ENCODE assay signal across 24 cellular contexts in the genomic region with DNA sequence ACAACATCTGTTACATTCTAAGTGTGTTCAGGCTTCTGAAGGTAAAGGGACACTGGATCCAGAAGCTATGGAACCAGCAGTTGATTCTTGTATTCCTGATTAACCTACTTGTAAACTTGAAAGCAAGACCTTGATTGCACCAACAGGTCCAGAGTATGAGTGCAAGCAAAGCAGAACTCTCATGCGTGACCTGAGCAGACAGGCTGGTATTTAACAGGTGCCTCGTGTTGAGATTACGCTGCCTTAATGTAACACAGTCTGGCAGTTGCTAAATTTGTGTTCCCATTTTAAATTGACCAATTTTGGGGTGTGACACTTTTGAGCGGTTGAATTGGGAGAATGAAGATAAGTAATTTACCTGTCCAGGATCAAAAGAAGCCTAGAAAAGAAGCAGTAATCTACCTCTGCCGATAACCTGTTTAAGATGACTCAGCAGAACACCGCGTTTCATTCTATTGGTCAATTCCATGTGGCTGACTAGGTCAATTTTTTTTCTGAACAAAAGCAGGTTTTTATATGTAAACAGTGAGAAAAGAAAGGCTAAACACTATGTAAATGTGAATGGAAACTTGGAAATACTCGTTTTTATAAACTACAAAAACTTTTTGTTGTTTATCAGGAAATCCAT.
DNase-seq lines count a peak whose midpoint lies in the region; ATAC-seq, FAIRE-seq and TF ChIP-seq lines count a peak whose summit lies in the region.
"Had no signal": no experiment of that assay in that cellular context is flagged by ENCODE, and none has a peak within 500 bp of the region (broad histone marks: within the 10 kb centered on the region; RNA-seq: fewer than 3 reads in every experiment).

No MANE protein-coding gene starts in this region.

- H2BK120ac ChIP-seq in H1 (replicated peaks; ENCODE audit: low read depth, low read length), result no peak overlapping the region

- H3K9me3 Mint-ChIP-seq in activated CD4-positive, alpha-beta memory T cell treated with anti-CD3 and anti-CD28 coated beads for 36 hours, result no peaks in the 10 kb centered on the region
- H3K9me3 Mint-ChIP-seq in activated CD4-positive, alpha-beta memory T cell treated with anti-CD3 and anti-CD28 coated beads, Interleukin-2, amount 10 ng/mL, durations not matched to agents 7 days and 5 days, result no peaks in the 10 kb centered on the region
- H3K9me3 Mint-ChIP-seq: CD14-positive monocyte had no signal

- H3K27me3 Mint-ChIP-seq in activated CD4-positive, alpha-beta memory T cell treated with anti-CD3 and anti-CD28 coated beads for 36 hours, result no peaks in the 10 kb centered on the region
- H3K27me3 Mint-ChIP-seq in activated CD4-positive, alpha-beta memory T cell treated with anti-CD3 and anti-CD28 coated beads, Interleukin-2, amount 10 ng/mL, durations not matched to agents 7 days and 5 days, result no peaks in the 10 kb centered on the region
- H3K27me3 Mint-ChIP-seq: naive thymus-derived CD4-positive, alpha-beta T cell had no signal

- 0 out of 2 replicates have a peak overlapping the region, but pooled peaks have one; percentile 10 for H2BK5ac ChIP-seq in H1 (ENCODE audit: low read depth, low read length)

- H4K5ac ChIP-seq in H1 (ENCODE audit: insufficient read length, low read depth, low read length), result peak overlapping the region; percentile 1

- TF ChIP-seq EP300 in H1 (IDR thresholded peaks at IDR 0.05; ENCODE audit: borderline replicate concordance in 1 of 2, low read depth in 2 of 2, low read length in 2 of 2), result no peak

- H4K20me1 ChIP-seq in H1 (replicated peaks in 1 of 2; ENCODE audit: control insufficient read depth in 1 of 2, insufficient read depth in 2 of 2, low read length in 2 of 2), result no peaks in the 10 kb centered on the region

- CTCF ChIA-PET in activated CD4-positive, alpha-beta memory T cell treated with anti-CD3 and anti-CD28 coated beads for 36 hours (lab: Charles Lee), result no interaction called here
- CTCF ChIA-PET in activated CD4-positive, alpha-beta memory T cell treated with anti-CD3 and anti-CD28 coated beads, Interleukin-2, amount 10 ng/mL, durations not matched to agents 7 days and 5 days (lab: Charles Lee), result no interaction called here
- CTCF ChIA-PET in HEK293 (lab: Yijun Ruan, JAX) (no interaction called here), H1 (lab: Charles Lee; ENCODE audit: partially characterized antibody) (interaction anchor here (0.6 kb wide), 1 partner anchor 255 kb away, joined by 3 read pairs; no protein-coding TSS in a partner anchor)

- H3K9me3 ChIP-seq in HEK293 (ENCODE audit: control insufficient read depth, insufficient read depth, low read depth, low read length) (no peaks in the 10 kb centered on the region), H1 (ENCODE audit: insufficient read depth in 2 of 2, low read depth in 1 of 2, low read length in 1 of 2) (no peaks in the 10 kb centered on the region), pancreas (no peaks in the 10 kb centered on the region)
- H3K9me3 ChIP-seq: MG63, psoas muscle, tibial artery had no signal

- peak; percentile 58 to 80 (median 72) for ATAC-seq in pancreas
- ATAC-seq in GM18909 (IDR thresholded peaks at IDR 0.05; ENCODE audit: poor library complexity, unreplicated experiment), result no peak
- ATAC-seq: naive thymus-derived CD4-positive, alpha-beta T cell; Panc1 had no signal

- H4K91ac ChIP-seq in H1 (replicated peaks; ENCODE audit: insufficient read length, low read length), result no peak overlapping the region

- H3K27ac ChIP-seq in HEK293 (ENCODE audit: extremely low read depth, low read depth, low read length), result no peak overlapping the region
- H3K27ac ChIP-seq in H1 (ENCODE audit: low read depth, low read length), result no peak overlapping the region
- H3K27ac ChIP-seq in pancreas, result no peak overlapping the region
- H3K27ac ChIP-seq: dorsolateral prefrontal cortex, psoas muscle, SK-N-MC, tibial artery had no signal

- H2BK20ac ChIP-seq in H1 (ENCODE audit: low read length), result no peak overlapping the region

- H2BK12ac ChIP-seq in H1 (ENCODE audit: low read depth, low read length), result no peak overlapping the region

- TF ChIP-seq CTCF in HEK293 (tag by site-specific recombination; IDR thresholded peaks at IDR 0.05), result no peak
- no peak for TF ChIP-seq CTCF in H1 (IDR thresholded peaks at IDR 0.05; ENCODE audit: control extremely low read depth in 1 of 3, insufficient read depth in 1 of 3, low read depth in 1 of 3, low read length in 3 of 3)
- no peak for TF ChIP-seq CTCF in pancreas (IDR thresholded peaks at IDR 0.05)

- H3K4me3 ChIP-seq in HEK293 (ENCODE audit: low read depth, low read length), result no peak overlapping the region
- H3K4me3 ChIP-seq in H1 (ENCODE audit: extremely low read depth in 1 of 4, insufficient read depth in 2 of 4, low read depth in 3 of 4, low read length in 4 of 4), result no peak overlapping the region
- H3K4me3 ChIP-seq in pancreas, result no peak overlapping the region
- H3K4me3 ChIP-seq: dorsolateral prefrontal cortex, MG63, psoas muscle, SK-N-MC, tibial artery had no signal

- H3K36me3 Mint-ChIP-seq in activated CD4-positive, alpha-beta memory T cell treated with anti-CD3 and anti-CD28 coated beads for 36 hours, result peaks cover 49% of the 10 kb centered on the region
- peaks cover 77% of the 10 kb centered on the region for H3K36me3 Mint-ChIP-seq in activated CD4-positive, alpha-beta memory T cell treated with anti-CD3 and anti-CD28 coated beads, Interleukin-2, amount 10 ng/mL, durations not matched to agents 7 days and 5 days (ENCODE audit: low read depth)

- H3K4me2 ChIP-seq in H1 (ENCODE audit: insufficient read depth in 1 of 2, low read depth in 2 of 2, low read length in 2 of 2), result peak overlapping the region in 1 of 2 experiments; percentile 44; a peak in 2 of 4 replicates

- no peak overlapping the region for H3K4me3 Mint-ChIP-seq in activated CD4-positive, alpha-beta memory T cell treated with anti-CD3 and anti-CD28 coated beads for 36 hours
- H3K4me3 Mint-ChIP-seq in activated CD4-positive, alpha-beta memory T cell treated with anti-CD3 and anti-CD28 coated beads, Interleukin-2, amount 10 ng/mL, durations not matched to agents 7 days and 5 days, result no peak overlapping the region
- H3K4me3 Mint-ChIP-seq: CD14-positive monocyte; naive thymus-derived CD4-positive, alpha-beta T cell had no signal

- H4K8ac ChIP-seq in H1 (ENCODE audit: extremely low read depth, insufficient read depth, low read length), result no peak overlapping the region

- intact Hi-C loops in activated CD4-positive, alpha-beta memory T cell treated with anti-CD3 and anti-CD28 coated beads for 36 hours (cut with micrococcal nuclease), result no loop called here
- intact Hi-C loops in pancreas (cut with DNase I), result no loop called here

- no peaks in the 10 kb centered on the region for H3K79me1 ChIP-seq in H1 (ENCODE audit: low read depth, low read length)

- no peak for DNase-seq in activated CD4-positive, alpha-beta memory T cell treated with anti-CD3 and anti-CD28 coated beads for 36 hours
- DNase-seq in activated CD4-positive, alpha-beta memory T cell treated with anti-CD3 and anti-CD28 coated beads, Interleukin-2, amount 10 ng/mL, durations not matched to agents 7 days and 5 days, result no peak
- DNase-seq in H1 (ENCODE audit: low read depth in 1 of 2, low spot score in 2 of 2) (no peak), pancreas (no peak), NCI-H82 treated with DMSO at 0.1 percent for 48 hours (lab: John Stamatoyannopoulos, UW; ENCODE audit: unreplicated experiment) (no peak), globus pallidus (ENCODE audit: low spot score) (no peak)
- DNase-seq: activated CD4-positive, CD25-positive, alpha-beta regulatory T cell treated with anti-CD3 and anti-CD28 coated beads, Interleukin-2, amount 50 U/mL, for 72 hours; activated T-cell treated with anti-CD3 and anti-CD28 coated beads for 4 hours; DND-41; dorsolateral prefrontal cortex; head of caudate nucleus; islet precursor cell; mammary epithelial cell; MG63; naive thymus-derived CD4-positive, alpha-beta T cell; NCI-H146; NCI-H774; psoas muscle; tibial artery had no signal

- FAIRE-seq in H1 (lab: Jason Lieb, UNC) (peak; percentile 7), pancreas (lab: Jason Lieb, UNC) (no peak)

- H2BK15ac ChIP-seq in H1 (ENCODE audit: low read length), result no peak overlapping the region

- no peak overlapping the region for H2AK5ac ChIP-seq in H1 (ENCODE audit: low read depth, low read length)

- peaks cover 18 to 78% of the 10 kb centered on the region in 2 experiments for H3K36me3 ChIP-seq in HEK293 (ENCODE audit: control insufficient read depth in 2 of 2, insufficient read depth in 1 of 2, low read length in 2 of 2)
- H3K36me3 ChIP-seq in H1 (ENCODE audit: control insufficient read depth in 2 of 4, insufficient read depth in 4 of 4, low read length in 3 of 4), result peaks cover 8 to 49% (median 34%) of the 10 kb centered on the region in 4 experiments; a peak in 7 of 8 replicates
- peaks cover 9 to 34% (median 16%) of the 10 kb centered on the region in 3 donors for H3K36me3 ChIP-seq in pancreas

- peaks cover 3 to 26% of the 10 kb centered on the region in 2 experiments; a peak in 2 of 4 replicates for H3K79me2 ChIP-seq in H1 (ENCODE audit: control insufficient read depth in 1 of 2, insufficient read depth in 2 of 2, low read length in 2 of 2)

- H3K9ac ChIP-seq in H1 (replicated peaks in 1 of 4; ENCODE audit: extremely low read depth in 1 of 4, low read depth in 3 of 4, low read length in 3 of 4), result 0 out of 7 replicates have a peak overlapping the region, but pooled peaks of 1 of the 4 experiments have one; percentile 2

- peaks cover 1% of the 10 kb centered on the region; the same call in 1 of the 2 replicates for H3K23me2 ChIP-seq in H1 (ENCODE audit: low read depth, low read length)

- H3K27me3 ChIP-seq in H1 (replicated peaks in 1 of 4; ENCODE audit: control insufficient read depth in 3 of 4, extremely low read depth in 1 of 4, insufficient read depth in 3 of 4, low read length in 3 of 4) (no peaks in the 10 kb centered on the region), pancreas (no peaks in the 10 kb centered on the region)
- H3K27me3 ChIP-seq: dorsolateral prefrontal cortex, MG63, tibial artery had no signal

- TF ChIP-seq POLR2A in H1 (IDR thresholded peaks at IDR 0.05; ENCODE audit: control extremely low read depth in 1 of 2, low read depth in 2 of 2, low read length in 2 of 2), result no peak

- no peak overlapping the region for H3K56ac ChIP-seq in H1 (replicated peaks; ENCODE audit: insufficient read length, low read depth, low read length)

- no peak overlapping the region; the same call in 1 of the 2 replicates for H3K18ac ChIP-seq in H1 (ENCODE audit: extremely low read depth, low read length)

- no peak overlapping the region for H3K14ac ChIP-seq in H1 (ENCODE audit: insufficient read length)

- no peak overlapping the region for H2AFZ ChIP-seq in H1 (ENCODE audit: low read length)

- peak overlapping the region; percentile 29 for H3K27ac Mint-ChIP-seq in activated CD4-positive, alpha-beta memory T cell treated with anti-CD3 and anti-CD28 coated beads for 36 hours
- H3K27ac Mint-ChIP-seq in activated CD4-positive, alpha-beta memory T cell treated with anti-CD3 and anti-CD28 coated beads, Interleukin-2, amount 10 ng/mL, durations not matched to agents 7 days and 5 days, result no peak overlapping the region

- no peak overlapping the region for H3K23ac ChIP-seq in H1 (ENCODE audit: insufficient read length)

- no peak for TF ChIP-seq RAD21 in H1 (IDR thresholded peaks at IDR 0.05 in 1 of 2, conservative IDR thresholded peaks at IDR 0.05 in 1 of 2; ENCODE audit: low read depth in 2 of 2, low read length in 2 of 2)

- WGBS in H1 (ENCODE audit: extremely low coverage in 1 of 2, insufficient coverage in 1 of 2, insufficient read length in 1 of 2, insufficient replicate concordance in 2 of 2, low coverage in 1 of 2, low lambda C conversion rate in 2 of 2, missing lambda C conversion rate in 1 of 2), 2 experiments, result 84% methylated on average over 8 of the region's 8 CpGs; no CpG with 5 or more reads in 1 of the 2 experiments
- 42 to 49% methylated on average over 8 of the region's 8 CpGs for WGBS in pancreas, 2 donors

- H3K4me1 ChIP-seq in HEK293 (ENCODE audit: control insufficient read depth, insufficient read depth, low read length), result no peaks in the 10 kb centered on the region
- H3K4me1 ChIP-seq in H1 (replicated peaks in 1 of 4; ENCODE audit: control insufficient read depth in 3 of 4, insufficient read depth in 4 of 4, low read length in 3 of 4), result peaks cover 0 to 12% (median 9%) of the 10 kb centered on the region in 4 experiments; a peak in 5 of 7 replicates
- H3K4me1 ChIP-seq in pancreas, result peaks cover 0 to 12% (median 5%) of the 10 kb centered on the region in 3 donors
- H3K4me1 ChIP-seq: tibial artery had no signal

- POLR2A ChIA-PET in activated CD4-positive, alpha-beta memory T cell treated with anti-CD3 and anti-CD28 coated beads for 36 hours (lab: Charles Lee), result no interaction called here
- POLR2A ChIA-PET in activated CD4-positive, alpha-beta memory T cell treated with anti-CD3 and anti-CD28 coated beads, Interleukin-2, amount 10 ng/mL, durations not matched to agents 7 days and 5 days (lab: Charles Lee), result no interaction called here
- POLR2A ChIA-PET in HEK293 (lab: Yijun Ruan, JAX) (no interaction called here), H1 (lab: Charles Lee; ENCODE audit: partially characterized antibody) (no interaction called here)

- H3K4ac ChIP-seq in H1 (replicated peaks; ENCODE audit: insufficient read length, low read depth, low read length), result no peak overlapping the region

- no peaks in the 10 kb centered on the region for H3K4me1 Mint-ChIP-seq in activated CD4-positive, alpha-beta memory T cell treated with anti-CD3 and anti-CD28 coated beads for 36 hours (ENCODE audit: low read depth)
- peaks cover 2% of the 10 kb centered on the region for H3K4me1 Mint-ChIP-seq in activated CD4-positive, alpha-beta memory T cell treated with anti-CD3 and anti-CD28 coated beads, Interleukin-2, amount 10 ng/mL, durations not matched to agents 7 days and 5 days
- H3K4me1 Mint-ChIP-seq: CD14-positive monocyte had no signal
